Comparison of ENCODE assay signal across 7 cellular contexts in the genomic region with DNA sequence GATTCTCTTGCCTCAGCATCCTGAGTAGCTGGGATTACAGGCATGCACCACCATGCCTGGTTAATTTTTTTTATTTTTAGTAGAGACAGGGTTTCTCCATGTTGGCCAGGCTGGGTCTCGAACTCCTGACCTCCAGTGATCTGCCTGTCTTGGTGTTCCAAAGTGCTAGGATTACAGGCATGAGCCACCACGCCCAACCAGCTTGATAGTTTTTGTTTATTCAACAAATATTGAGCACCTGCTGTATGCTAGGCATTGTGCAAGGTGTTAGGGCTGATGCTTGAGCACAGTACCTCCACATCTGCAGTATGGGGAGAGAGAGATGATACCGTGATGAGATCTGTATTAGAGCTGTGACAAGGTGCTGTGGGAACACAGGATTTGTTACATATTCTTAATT. TPM values are rescaled to one million over a fixed set of nuclear protein-coding genes. Genes with fewer than 3 reads are reported as not detected.
DNase-seq lines count a peak whose midpoint lies in the region; ATAC-seq and TF ChIP-seq lines count a peak whose summit lies in the region.
"Not testable (repeated sequence)": the region's sequence is repeated elsewhere in the genome, so short reads cannot be mapped to it uniquely, and the experiment has no call there.

No MANE protein-coding gene starts in this region.

- not testable (repeated sequence) for H3K36me3 ChIP-seq in CD8-positive, alpha-beta T cell (ENCODE audit: insufficient read depth, low read length)

- not testable (repeated sequence) for H3K4me3 Mint-ChIP-seq in CD8-positive, alpha-beta T cell; T-helper 17 cell; activated naive CD8-positive, alpha-beta T cell treated with anti-CD3 and anti-CD28 coated beads for 36 hours
- peak overlapping the region; percentile 65 for H3K4me3 Mint-ChIP-seq in endothelial cell (ENCODE audit: unreplicated experiment)

- not testable (repeated sequence) for H3K27me3 Mint-ChIP-seq in CD8-positive, alpha-beta T cell (ENCODE audit: low read depth); T-helper 17 cell; activated naive CD8-positive, alpha-beta T cell treated with anti-CD3 and anti-CD28 coated beads for 36 hours; endothelial cell (ENCODE audit: unreplicated experiment)

- peak overlapping the region; percentile 30 for H3K27ac Mint-ChIP-seq in CD8-positive, alpha-beta T cell
- H3K27ac Mint-ChIP-seq in T-helper 17 cell, result peak overlapping the region; percentile 61
- H3K27ac Mint-ChIP-seq in activated naive CD8-positive, alpha-beta T cell treated with anti-CD3 and anti-CD28 coated beads for 36 hours, result peak overlapping the region; percentile 45
- H3K27ac Mint-ChIP-seq in endothelial cell (ENCODE audit: unreplicated experiment), result not testable (repeated sequence)

- H3K36me3 Mint-ChIP-seq in CD8-positive, alpha-beta T cell, result peaks cover 30% of the 10 kb centered on the region
- H3K36me3 Mint-ChIP-seq in T-helper 17 cell (ENCODE audit: low read depth); endothelial cell (ENCODE audit: low read depth, unreplicated experiment): not testable (repeated sequence)
- peaks cover 20% of the 10 kb centered on the region for H3K36me3 Mint-ChIP-seq in activated naive CD8-positive, alpha-beta T cell treated with anti-CD3 and anti-CD28 coated beads for 36 hours

- H3K4me3 ChIP-seq in CD8-positive, alpha-beta T cell (ENCODE audit: low read depth, low read length), result not testable (repeated sequence)

- intact Hi-C loops in CD8-positive, alpha-beta T cell (cut with DNase I, micrococcal nuclease); posterior vena cava (cut with DNase I): not testable (repeated sequence)

- peaks cover 52% of the 10 kb centered on the region for H3K4me1 Mint-ChIP-seq in CD8-positive, alpha-beta T cell (ENCODE audit: low read depth)
- peaks cover 16% of the 10 kb centered on the region for H3K4me1 Mint-ChIP-seq in T-helper 17 cell
- peaks cover 33% of the 10 kb centered on the region for H3K4me1 Mint-ChIP-seq in activated naive CD8-positive, alpha-beta T cell treated with anti-CD3 and anti-CD28 coated beads for 36 hours
- peaks cover 10% of the 10 kb centered on the region for H3K4me1 Mint-ChIP-seq in endothelial cell (ENCODE audit: unreplicated experiment)

- CTCF ChIA-PET in CD8-positive, alpha-beta T cell (lab: Charles Lee), result not testable (repeated sequence)

- POLR2A ChIA-PET in CD8-positive, alpha-beta T cell (lab: Charles Lee), result not testable (repeated sequence)

- not testable (repeated sequence) for H3K4me1 ChIP-seq in CD8-positive, alpha-beta T cell (ENCODE audit: insufficient read depth, low read length)

- TF ChIP-seq CTCF in CD8-positive, alpha-beta T cell (IDR thresholded peaks at IDR 0.05); endothelial cell (IDR thresholded peaks at IDR 0.05; ENCODE audit: unreplicated experiment): not testable (repeated sequence)

- not testable (repeated sequence) for H3K9me3 ChIP-seq in CD8-positive, alpha-beta T cell (ENCODE audit: low read length); T-helper 17 cell (ENCODE audit: control insufficient read depth, low read length, poor library complexity, severe bottlenecking)

- H3K27me3 ChIP-seq in CD8-positive, alpha-beta T cell (ENCODE audit: insufficient read depth, low read length), result not testable (repeated sequence)

- H3K9me3 Mint-ChIP-seq in CD8-positive, alpha-beta T cell; activated naive CD8-positive, alpha-beta T cell treated with anti-CD3 and anti-CD28 coated beads for 36 hours; endothelial cell (ENCODE audit: unreplicated experiment): not testable (repeated sequence)

- not testable (repeated sequence) for H3K27ac ChIP-seq in CD8-positive, alpha-beta T cell (ENCODE audit: low read depth, low read length)

- ATAC-seq in CD8-positive, alpha-beta T cell; T-helper 17 cell: not testable (repeated sequence)

- DNase-seq in CD8-positive, alpha-beta T cell, result peak in 1 of 7 experiments; percentile 19
- DNase-seq in T-helper 17 cell; activated naive CD8-positive, alpha-beta T cell treated with anti-CD3 and anti-CD28 coated beads for 36 hours; endothelial cell (ENCODE audit: low spot score): not testable (repeated sequence)
- DNase-seq in activated CD8-positive, alpha-beta memory T cell treated with anti-CD3 and anti-CD28 coated beads, Interleukin-2, amount 50 U/mL, for 48 hours, result peak; percentile 25
- peak; percentile 8 for DNase-seq in mesenteric fat pad (ENCODE audit: low spot score)
- DNase-seq in posterior vena cava (ENCODE audit: low spot score), result peak; percentile 17

RNA-seq across cellular contexts. Expression of gene TLK2, which starts 3.9 kb away (rescaled TPM):
- total RNA-seq in CD8-positive, alpha-beta T cell, result 100 to 1,000 TPM in 1 of 2 experiments, 10 to 100 TPM in 1; 91.1 to 101 TPM
- 10 to 100 TPM; 49.4 to 68.5 TPM for total RNA-seq in T-helper 17 cell
- total RNA-seq in activated naive CD8-positive, alpha-beta T cell treated with anti-CD3 and anti-CD28 coated beads for 36 hours, result 10 to 100 TPM; 29.4 to 32.4 TPM
- total RNA-seq in endothelial cell (ENCODE audit: unreplicated experiment), result 47.5 TPM
- total RNA-seq in mesenteric fat pad, result 44.5 TPM
- total RNA-seq in posterior vena cava, result 10 to 100 TPM; 37.0 to 42.0 TPM

RNA-seq across cellular contexts. Expression of gene METTL2A, which starts 58.9 kb away (rescaled TPM):
- 1 to 10 TPM; 5.8 to 7.0 TPM for total RNA-seq in CD8-positive, alpha-beta T cell
- total RNA-seq in T-helper 17 cell, result 10 to 100 TPM; 10.3 to 10.8 TPM
- 10 to 100 TPM; 33.7 to 34.6 TPM for total RNA-seq in activated naive CD8-positive, alpha-beta T cell treated with anti-CD3 and anti-CD28 coated beads for 36 hours
- 15.9 TPM for total RNA-seq in endothelial cell (ENCODE audit: unreplicated experiment)
- total RNA-seq in mesenteric fat pad, result 17.4 TPM
- total RNA-seq in posterior vena cava, result 10 to 100 TPM; 12.8 to 14.9 TPM
